9 cellular contexts compared by ENCODE assay signal in genomic region chr1:28898267-28898955, GRCh38. TPM values are rescaled to one million over a fixed set of nuclear protein-coding genes. Genes with fewer than 3 reads are reported as not detected.
DNase-seq lines count a peak whose midpoint lies in the region; ATAC-seq lines count a peak whose summit lies in the region.
"Had no signal": no experiment of that assay in that cellular context is flagged by ENCODE, and none has a peak within 500 bp of the region (broad histone marks: within the 10 kb centered on the region; RNA-seq: fewer than 3 reads in every experiment).

No MANE protein-coding gene starts in this region.

- H3K9me3 Mint-ChIP-seq in central memory CD8-positive, alpha-beta T cell: no peaks in the 10 kb centered on the region
- H3K9me3 Mint-ChIP-seq in stimulated activated effector memory CD8-positive, alpha-beta T cell treated with anti-CD3 and anti-CD28 coated beads, Interleukin-12 subunit alpha, Interleukin-12 subunit beta, amount 100 ng/mL, for 72 hours: no peaks in the 10 kb centered on the region
- no peaks in the 10 kb centered on the region for H3K9me3 Mint-ChIP-seq in activated naive CD8-positive, alpha-beta T cell treated with anti-CD3 and anti-CD28 coated beads for 36 hours

- peak; percentile 42 for DNase-seq in DMS 273 (lab: John Stamatoyannopoulos, UW; ENCODE audit: unreplicated experiment)
- DNase-seq in DMS 273 treated with DMSO at 0.1 percent for 48 hours (lab: John Stamatoyannopoulos, UW): no peak
- peak; percentile 10 for DNase-seq in NCI-H69 (lab: John Stamatoyannopoulos, UW)
- no peak for DNase-seq in central memory CD8-positive, alpha-beta T cell (ENCODE audit: low spot score in 2 of 2)
- no peak for DNase-seq in stimulated activated effector memory CD8-positive, alpha-beta T cell treated with anti-CD3 and anti-CD28 coated beads, Interleukin-12 subunit alpha, Interleukin-12 subunit beta, amount 100 ng/mL, for 72 hours (ENCODE audit: low spot score in 2 of 2)
- no peak for DNase-seq in activated naive CD8-positive, alpha-beta T cell treated with anti-CD3 and anti-CD28 coated beads for 36 hours
- DNase-seq in middle frontal gyrus (ENCODE audit: extremely low spot score, low spot score): no peak
- DNase-seq: NCI-H2171 had no signal

- peak overlapping the region; percentile 55 for H3K27ac Mint-ChIP-seq in central memory CD8-positive, alpha-beta T cell (ENCODE audit: low read depth)
- peak overlapping the region; percentile 68 for H3K27ac Mint-ChIP-seq in stimulated activated effector memory CD8-positive, alpha-beta T cell treated with anti-CD3 and anti-CD28 coated beads, Interleukin-12 subunit alpha, Interleukin-12 subunit beta, amount 100 ng/mL, for 72 hours
- no peak overlapping the region for H3K27ac Mint-ChIP-seq in activated naive CD8-positive, alpha-beta T cell treated with anti-CD3 and anti-CD28 coated beads for 36 hours

- no peak overlapping the region for H3K4me3 Mint-ChIP-seq in central memory CD8-positive, alpha-beta T cell
- no peak overlapping the region for H3K4me3 Mint-ChIP-seq in stimulated activated effector memory CD8-positive, alpha-beta T cell treated with anti-CD3 and anti-CD28 coated beads, Interleukin-12 subunit alpha, Interleukin-12 subunit beta, amount 100 ng/mL, for 72 hours
- H3K4me3 Mint-ChIP-seq in activated naive CD8-positive, alpha-beta T cell treated with anti-CD3 and anti-CD28 coated beads for 36 hours: no peak overlapping the region

- H3K4me1 Mint-ChIP-seq in central memory CD8-positive, alpha-beta T cell: peaks cover 57% of the 10 kb centered on the region
- peaks cover 61% of the 10 kb centered on the region for H3K4me1 Mint-ChIP-seq in stimulated activated effector memory CD8-positive, alpha-beta T cell treated with anti-CD3 and anti-CD28 coated beads, Interleukin-12 subunit alpha, Interleukin-12 subunit beta, amount 100 ng/mL, for 72 hours
- peaks cover 12% of the 10 kb centered on the region for H3K4me1 Mint-ChIP-seq in activated naive CD8-positive, alpha-beta T cell treated with anti-CD3 and anti-CD28 coated beads for 36 hours

- H3K27me3 Mint-ChIP-seq in central memory CD8-positive, alpha-beta T cell: no peaks in the 10 kb centered on the region
- no peaks in the 10 kb centered on the region for H3K27me3 Mint-ChIP-seq in activated naive CD8-positive, alpha-beta T cell treated with anti-CD3 and anti-CD28 coated beads for 36 hours

- peaks cover 5% of the 10 kb centered on the region for H3K36me3 Mint-ChIP-seq in central memory CD8-positive, alpha-beta T cell (ENCODE audit: insufficient read depth)
- H3K36me3 Mint-ChIP-seq in stimulated activated effector memory CD8-positive, alpha-beta T cell treated with anti-CD3 and anti-CD28 coated beads, Interleukin-12 subunit alpha, Interleukin-12 subunit beta, amount 100 ng/mL, for 72 hours: peaks cover 16% of the 10 kb centered on the region
- peaks cover 6% of the 10 kb centered on the region for H3K36me3 Mint-ChIP-seq in activated naive CD8-positive, alpha-beta T cell treated with anti-CD3 and anti-CD28 coated beads for 36 hours

- ATAC-seq in central memory CD8-positive, alpha-beta T cell (replicated peaks; ENCODE audit: extremely low read depth, poor library complexity, severe bottlenecking): no peak
- ATAC-seq in stimulated activated effector memory CD8-positive, alpha-beta T cell treated with anti-CD3 and anti-CD28 coated beads, Interleukin-12 subunit alpha, Interleukin-12 subunit beta, amount 100 ng/mL, for 72 hours: no peak
- ATAC-seq in HG03354 (IDR thresholded peaks at IDR 0.05; ENCODE audit: poor library complexity, severe bottlenecking, unreplicated experiment): no peak

RNA-seq across cellular contexts. Expression of gene EPB41, which starts 16.0 kb away (rescaled TPM):
- 10 to 100 TPM; 77.1 to 86.7 TPM for total RNA-seq in activated naive CD8-positive, alpha-beta T cell treated with anti-CD3 and anti-CD28 coated beads for 36 hours

Comparison
In these comparisons a context has a peak if more than half of its experiments do, and no peak if none do; other contexts are left out.
1. DNase-seq: peak in DMS 273 (single experiment) and NCI-H69 (single experiment); none in DMS 273 treated with DMSO at 0.1 percent for 48 hours (single experiment), central memory CD8-positive, alpha-beta T cell (0 of 2), stimulated activated effector memory CD8-positive, alpha-beta T cell treated with anti-CD3 and anti-CD28 coated beads, Interleukin-12 subunit alpha, Interleukin-12 subunit beta, amount 100 ng/mL, for 72 hours (0 of 2), activated naive CD8-positive, alpha-beta T cell treated with anti-CD3 and anti-CD28 coated beads for 36 hours (single experiment) and middle frontal gyrus (single experiment).